In genomic region chr3:149493315-149494021, GRCh38 we compare ENCODE assay signal across 13 cellular contexts. TPM values are rescaled to one million over a fixed set of nuclear protein-coding genes. Genes with fewer than 3 reads are reported as not detected.
A peak's percentile ranks its signal among the peaks of the same experiment; 100 is the strongest.
DNase-seq lines count a peak whose midpoint lies in the region; ATAC-seq and TF ChIP-seq lines count a peak whose summit lies in the region.
"Had no signal": no experiment of that assay in that cellular context is flagged by ENCODE, and none has a peak within 500 bp of the region (broad histone marks: within the 10 kb centered on the region; RNA-seq: fewer than 3 reads in every experiment).

No MANE protein-coding gene starts in this region.

- no peak overlapping the region for H3K14ac ChIP-seq in mesenchymal stem cell (ENCODE audit: low read length in 2 of 2)

- 98% methylated on average over 7 of the region's 8 CpGs for WGBS in mesenchymal stem cell

- H3K79me1 ChIP-seq in mesenchymal stem cell (replicated peaks; ENCODE audit: low read length, poor library complexity, severe bottlenecking) = peaks cover 1% of the 10 kb centered on the region

- H3K27me3 ChIP-seq in AG04450 (ENCODE audit: control insufficient read depth, insufficient read depth, low read length) = no peaks in the 10 kb centered on the region
- H3K27me3 ChIP-seq in HUES48 (ENCODE audit: control insufficient read depth, insufficient read depth, low read length) = no peaks in the 10 kb centered on the region
- H3K27me3 ChIP-seq in mesenchymal stem cell (ENCODE audit: control insufficient read depth in 1 of 2, insufficient read depth in 1 of 2, low read length in 2 of 2) = no peaks in the 10 kb centered on the region
- H3K27me3 ChIP-seq: SJCRH30 had no signal

- H3K4me1 ChIP-seq in HUES48 (ENCODE audit: control insufficient read depth, insufficient read depth, low read length) (peaks cover 4% of the 10 kb centered on the region; the same call in 1 of the 2 replicates), mesenchymal stem cell (ENCODE audit: control insufficient read depth, insufficient read depth, low read depth, low read length) (peaks cover 1% of the 10 kb centered on the region)
- H3K4me1 ChIP-seq: HAP-1 had no signal

- H3K27me3 Mint-ChIP-seq in activated naive CD4-positive, alpha-beta T cell treated with anti-CD3 and anti-CD28 coated beads, Interleukin-2, amount 10 ng/mL, durations not matched to agents 7 days and 5 days = peaks cover 35% of the 10 kb centered on the region
- peaks cover 15% of the 10 kb centered on the region for H3K27me3 Mint-ChIP-seq in MCF 10A (ENCODE audit: insufficient read depth, unreplicated experiment)
- H3K27me3 Mint-ChIP-seq in activated CD4-positive, alpha-beta T cell treated with anti-CD3 and anti-CD28 coated beads for 36 hours = peaks cover 25% of the 10 kb centered on the region

- no peaks in the 10 kb centered on the region for H3K36me3 Mint-ChIP-seq in activated naive CD4-positive, alpha-beta T cell treated with anti-CD3 and anti-CD28 coated beads, Interleukin-2, amount 10 ng/mL, durations not matched to agents 7 days and 5 days
- H3K36me3 Mint-ChIP-seq in MCF 10A (ENCODE audit: insufficient read depth, unreplicated experiment) = no peaks in the 10 kb centered on the region
- H3K36me3 Mint-ChIP-seq in activated CD4-positive, alpha-beta T cell treated with anti-CD3 and anti-CD28 coated beads for 36 hours (ENCODE audit: low read depth) = no peaks in the 10 kb centered on the region

- no peak overlapping the region for H3K4me2 ChIP-seq in mesenchymal stem cell (ENCODE audit: low read length, poor library complexity, severe bottlenecking)

- H3K27ac ChIP-seq in AG04450 (ENCODE audit: low read depth, low read length) (no peak overlapping the region), HUES48 (ENCODE audit: low read depth, low read length) (peak overlapping the region; percentile 26), mesenchymal stem cell (ENCODE audit: low read length, poor library complexity, severe bottlenecking) (no peak overlapping the region)
- H3K27ac ChIP-seq: SJCRH30 had no signal

- H2BK15ac ChIP-seq in mesenchymal stem cell (ENCODE audit: low read depth, poor library complexity, severe bottlenecking) = no peak overlapping the region

- H3K18ac ChIP-seq in mesenchymal stem cell (ENCODE audit: low read depth in 1 of 2, low read length in 2 of 2) = no peak overlapping the region

- H3K4me3 ChIP-seq in AG04450 (ENCODE audit: low read depth, low read length) = no peak overlapping the region
- no peak overlapping the region for H3K4me3 ChIP-seq in HUES48 (ENCODE audit: low read depth, low read length)
- H3K4me3 ChIP-seq in mesenchymal stem cell (ENCODE audit: insufficient read depth in 1 of 2, low read depth in 1 of 2, low read length in 2 of 2) = no peak overlapping the region
- H3K4me3 ChIP-seq: HAP-1, SJCRH30 had no signal

- H3K4me3 Mint-ChIP-seq in activated naive CD4-positive, alpha-beta T cell treated with anti-CD3 and anti-CD28 coated beads, Interleukin-2, amount 10 ng/mL, durations not matched to agents 7 days and 5 days = no peak overlapping the region
- no peak overlapping the region for H3K4me3 Mint-ChIP-seq in MCF 10A (ENCODE audit: unreplicated experiment)
- no peak overlapping the region for H3K4me3 Mint-ChIP-seq in activated CD4-positive, alpha-beta T cell treated with anti-CD3 and anti-CD28 coated beads for 36 hours

- H3K36me3 ChIP-seq in HUES48 (ENCODE audit: control insufficient read depth, insufficient read depth, low read length) (no peaks in the 10 kb centered on the region), mesenchymal stem cell (ENCODE audit: control insufficient read depth in 1 of 2, insufficient read depth in 2 of 2, low read depth in 1 of 2, low read length in 2 of 2) (no peaks in the 10 kb centered on the region)
- H3K36me3 ChIP-seq: HAP-1, SJCRH30 had no signal

- no peak overlapping the region for H2AFZ ChIP-seq in mesenchymal stem cell (ENCODE audit: low read depth, low read length)

- CTCF ChIA-PET in AG04450 (lab: Charles Lee) = interaction anchor here (0.8 to 4.2 kb wide), 6 partner anchors 15 to 315 kb away, joined by 3 to 39 read pairs (median 9); no protein-coding TSS in a partner anchor
- CTCF ChIA-PET in activated naive CD4-positive, alpha-beta T cell treated with anti-CD3 and anti-CD28 coated beads, Interleukin-2, amount 10 ng/mL, durations not matched to agents 7 days and 5 days (lab: Charles Lee) = interaction anchor here (0.9 to 1.8 kb wide), 2 partner anchors 9 to 315 kb away, joined by 3 to 8 read pairs; no protein-coding TSS in a partner anchor
- CTCF ChIA-PET in MCF 10A (lab: Yijun Ruan, JAX) = interaction anchor here (0.6 to 2.9 kb wide), 22 partner anchors 9 to 690 kb away, joined by 3 to 20 read pairs (median 4); no protein-coding TSS in a partner anchor
- CTCF ChIA-PET in activated CD4-positive, alpha-beta T cell treated with anti-CD3 and anti-CD28 coated beads for 36 hours (lab: Charles Lee) = interaction anchor here (0.6 to 1.1 kb wide), 6 partner anchors 10 to 278 kb away, joined by 3 to 4 read pairs (median 3); no protein-coding TSS in a partner anchor

- no peak overlapping the region for H2BK120ac ChIP-seq in mesenchymal stem cell (ENCODE audit: low read depth, low read length)

- no peak overlapping the region for H3K23ac ChIP-seq in mesenchymal stem cell (ENCODE audit: low read length in 2 of 2)

- no peaks in the 10 kb centered on the region for H3K9me3 Mint-ChIP-seq in activated naive CD4-positive, alpha-beta T cell treated with anti-CD3 and anti-CD28 coated beads, Interleukin-2, amount 10 ng/mL, durations not matched to agents 7 days and 5 days
- no peaks in the 10 kb centered on the region for H3K9me3 Mint-ChIP-seq in MCF 10A (ENCODE audit: unreplicated experiment)
- no peaks in the 10 kb centered on the region for H3K9me3 Mint-ChIP-seq in activated CD4-positive, alpha-beta T cell treated with anti-CD3 and anti-CD28 coated beads for 36 hours (ENCODE audit: low read depth)

- BruUV-seq in MCF 10A (replicated peaks; lab: Mats Ljungman, UMichigan) = no TSS peak

- H4K91ac ChIP-seq in mesenchymal stem cell (ENCODE audit: low read length) = no peak overlapping the region

- TF ChIP-seq CTCF in AG04450 (IDR thresholded peaks at IDR 0.05; ENCODE audit: low read depth, low read length) (peak; percentile 7; the same call in 1 of the 2 replicates), MCF 10A (IDR thresholded peaks at IDR 0.05; ENCODE audit: unreplicated experiment) (no peak)

- POLR2A ChIA-PET in AG04450 (lab: Yijun Ruan, JAX) (no interaction called here), MCF 10A (lab: Yijun Ruan, JAX) (interaction anchor here (0.6 kb wide), 1 partner anchor 44 kb away, joined by 3 read pairs; no protein-coding TSS in a partner anchor)
- POLR2A ChIA-PET in activated CD4-positive, alpha-beta T cell treated with anti-CD3 and anti-CD28 coated beads for 36 hours (lab: Charles Lee) = no interaction called here

- no peak for ATAC-seq in activated CD4-positive, alpha-beta T cell treated with anti-CD3 and anti-CD28 coated beads for 36 hours

- peak overlapping the region in 1 of 2 experiments; percentile 29 for H2BK12ac ChIP-seq in mesenchymal stem cell (ENCODE audit: low read length in 2 of 2)

- H3K9ac ChIP-seq in HUES48 (ENCODE audit: low read depth, low read length) (no peak overlapping the region), mesenchymal stem cell (ENCODE audit: low read length) (peak overlapping the region; percentile 28)

- intact Hi-C loops in MCF 10A (cut with micrococcal nuclease) = loop anchor here (1.0 to 10.0 kb wide), 3 partner anchors 278 to 391 kb away; no protein-coding TSS in a partner anchor
- intact Hi-C loops in activated CD4-positive, alpha-beta T cell treated with anti-CD3 and anti-CD28 coated beads for 36 hours (cut with DNase I, micrococcal nuclease) = loop anchor here in 1 of 2 experiments (1.0 to 5.0 kb wide), 2 partner anchors 259 to 279 kb away; partner anchors contain the start of gene COMMD2

- no peak overlapping the region for H3K4ac ChIP-seq in mesenchymal stem cell (ENCODE audit: low read depth in 1 of 2, low read length in 2 of 2)

- peak overlapping the region; percentile 9 for H2AK5ac ChIP-seq in mesenchymal stem cell (ENCODE audit: low read length, severe bottlenecking)

- H4K8ac ChIP-seq in mesenchymal stem cell (ENCODE audit: low read length) = no peak overlapping the region

- no peaks in the 10 kb centered on the region for H3K4me1 Mint-ChIP-seq in activated naive CD4-positive, alpha-beta T cell treated with anti-CD3 and anti-CD28 coated beads, Interleukin-2, amount 10 ng/mL, durations not matched to agents 7 days and 5 days
- H3K4me1 Mint-ChIP-seq in MCF 10A (ENCODE audit: insufficient read depth, unreplicated experiment) = no peaks in the 10 kb centered on the region
- no peaks in the 10 kb centered on the region for H3K4me1 Mint-ChIP-seq in activated CD4-positive, alpha-beta T cell treated with anti-CD3 and anti-CD28 coated beads for 36 hours

- DNase-seq in AG04450 (ENCODE audit: low read depth, low spot score) = no peak
- peak; percentile 51 to 72 for DNase-seq in SHP77 (lab: John Stamatoyannopoulos, UW)
- no peak for DNase-seq in mesenchymal stem cell
- DNase-seq in activated naive CD4-positive, alpha-beta T cell treated with anti-CD3 and anti-CD28 coated beads, Interleukin-2, amount 10 ng/mL, durations not matched to agents 7 days and 5 days = no peak
- no peak for DNase-seq in MCF 10A (ENCODE audit: unreplicated experiment)
- no peak for DNase-seq in activated CD4-positive, alpha-beta T cell treated with anti-CD3 and anti-CD28 coated beads for 36 hours
- DNase-seq in middle frontal gyrus (ENCODE audit: extremely low spot score, low spot score) = no peak
- DNase-seq: DMS79 had no signal

- H3K27ac Mint-ChIP-seq in activated naive CD4-positive, alpha-beta T cell treated with anti-CD3 and anti-CD28 coated beads, Interleukin-2, amount 10 ng/mL, durations not matched to agents 7 days and 5 days = no peak overlapping the region
- H3K27ac Mint-ChIP-seq in MCF 10A (ENCODE audit: low read depth, unreplicated experiment) = no peak overlapping the region
- no peak overlapping the region for H3K27ac Mint-ChIP-seq in activated CD4-positive, alpha-beta T cell treated with anti-CD3 and anti-CD28 coated beads for 36 hours

- H2BK5ac ChIP-seq in mesenchymal stem cell (ENCODE audit: low read depth, low read length, poor library complexity, severe bottlenecking) = no peak overlapping the region

- H3K9me3 ChIP-seq in AG04450 (ENCODE audit: control insufficient read depth, insufficient read depth, low read length) (no peaks in the 10 kb centered on the region), HUES48 (ENCODE audit: control insufficient read depth, insufficient read depth, low read length) (no peaks in the 10 kb centered on the region), mesenchymal stem cell (ENCODE audit: control insufficient read depth, low read length) (no peaks in the 10 kb centered on the region)
- H3K9me3 ChIP-seq: HAP-1, SJCRH30 had no signal

RNA-seq across cellular contexts. Expression of gene TM4SF4, which starts 19.0 kb away (rescaled TPM):
- 0.29 and 0.32 TPM in 2 replicates for polyA plus RNA-seq in AG04450 (2011; rRNA removed)
- not detected in 2 replicates for polyA minus RNA-seq in AG04450 (2011; rRNA and poly(A)+ RNA removed)
- 0.03 TPM for polyA plus RNA-seq in mesenchymal stem cell (2013, experiment 1 of 2)
- 0.03 TPM for polyA plus RNA-seq in mesenchymal stem cell (2013, experiment 2 of 2)
- total RNA-seq in MCF 10A (2022) = not detected in 2 replicates
- total RNA-seq in activated CD4-positive, alpha-beta T cell treated with anti-CD3 and anti-CD28 coated beads for 36 hours = not detected
- total RNA-seq: A673, RPMI7951, SJCRH30 had no signal

Comparison
In these comparisons a context has a peak if more than half of its experiments do, and no peak if none do; other contexts are left out.
1. DNase-seq: peak in SHP77 (2 of 2); none in AG04450 (single experiment), mesenchymal stem cell (single experiment), activated naive CD4-positive, alpha-beta T cell treated with anti-CD3 and anti-CD28 coated beads, Interleukin-2, amount 10 ng/mL, durations not matched to agents 7 days and 5 days (single experiment), MCF 10A (single experiment), activated CD4-positive, alpha-beta T cell treated with anti-CD3 and anti-CD28 coated beads for 36 hours (single experiment) and middle frontal gyrus (single experiment).